Comparison of ENCODE assay signal across 9 cellular contexts in genomic region chr4:157217708-157218107, GRCh38. TPM values are rescaled to one million over a fixed set of nuclear protein-coding genes. Genes with fewer than 3 reads are reported as not detected.
A peak's percentile ranks its signal among the peaks of the same experiment; 100 is the strongest.
DNase-seq lines count a peak whose midpoint lies in the region; ATAC-seq and TF ChIP-seq lines count a peak whose summit lies in the region.
"Had no signal": no experiment of that assay in that cellular context is flagged by ENCODE, and none has a peak within 500 bp of the region (broad histone marks: within the 10 kb centered on the region; RNA-seq: fewer than 3 reads in every experiment).

No MANE protein-coding gene starts in this region.

- peak; percentile 58 for TF ChIP-seq CTCF in BJ (IDR thresholded peaks at IDR 0.05; ENCODE audit: insufficient read depth, low read depth, low read length)
- peak; percentile 32 to 55 (median 41) for TF ChIP-seq CTCF in adrenal gland (IDR thresholded peaks at IDR 0.05)

- DNase-seq in BJ (ENCODE audit: low read depth) (no peak), adrenal gland (no peak), left lobe of liver (ENCODE audit: low spot score) (no peak), MG63 (no peak)
- no peak for DNase-seq in stimulated activated CD8-positive, alpha-beta memory T cell treated with anti-CD3 and anti-CD28 coated beads, Interleukin-4, amount 100 ng/mL, for 48 hours
- no peak for DNase-seq in activated CD4-positive, alpha-beta T cell treated with anti-CD3 and anti-CD28 coated beads, Interleukin-2, amount 50 U/mL, for 48 hours
- DNase-seq: natural killer cell had no signal

- H3K4me3 ChIP-seq in BJ (ENCODE audit: low read depth, low read length) (no peak overlapping the region), adrenal gland (no peak overlapping the region), MG63 (no peak overlapping the region)

- no peak for TF ChIP-seq POLR2A in adrenal gland (IDR thresholded peaks at IDR 0.05)

- 19 to 24% (median 21%) methylated on average over 3 of the region's 3 CpGs for WGBS in adrenal gland, 4 donors

- H3K36me3 ChIP-seq in BJ (ENCODE audit: control insufficient read depth, insufficient read depth, low read length): no peaks in the 10 kb centered on the region
- no peaks in the 10 kb centered on the region for H3K36me3 ChIP-seq in adrenal gland (replicated peaks in 1 of 2)
- no peaks in the 10 kb centered on the region for H3K36me3 ChIP-seq in MG63

- POLR2A ChIA-PET in BJ (lab: Charles Lee): no interaction called here

- H3K27ac ChIP-seq in adrenal gland: no peak overlapping the region

- intact Hi-C loops in adrenal gland (cut with DNase I): no loop called here

- H3K27me3 ChIP-seq in BJ (ENCODE audit: control insufficient read depth, insufficient read depth, low read length): peaks cover 25% of the 10 kb centered on the region
- peaks cover 25% of the 10 kb centered on the region for H3K27me3 ChIP-seq in adrenal gland
- H3K27me3 ChIP-seq in MG63: peaks cover 38% of the 10 kb centered on the region

- H3K4me1 ChIP-seq in adrenal gland (replicated peaks in 1 of 2): peaks cover 0 to 9% of the 10 kb centered on the region in 2 donors

- peak; percentile 54 for ATAC-seq in HG02938 (IDR thresholded peaks at IDR 0.05; ENCODE audit: unreplicated experiment)
- peak; percentile 53 for ATAC-seq in left lobe of liver
- no peak for ATAC-seq in HG02588 (IDR thresholded peaks at IDR 0.05; ENCODE audit: unreplicated experiment)
- ATAC-seq: natural killer cell had no signal

- H3K9me3 ChIP-seq in adrenal gland (replicated peaks in 1 of 3) (no peaks in the 10 kb centered on the region), MG63 (no peaks in the 10 kb centered on the region)

- CTCF ChIA-PET in BJ (lab: Yijun Ruan, JAX): interaction anchor here (0.5 to 1.9 kb wide), 2 partner anchors 8 to 763 kb away, joined by 4 to 5 read pairs; no protein-coding TSS in a partner anchor

RNA-seq across cellular contexts. Expression of gene GRIA2, which starts 2.8 kb away (rescaled TPM):
- polyA plus RNA-seq in BJ (2011; rRNA removed) (not detected in 2 replicates), adrenal gland (1 to 10 TPM; 1.2 to 9.5 (median 3.9) TPM)
- not detected in 2 replicates for polyA minus RNA-seq in BJ (2011; rRNA and poly(A)+ RNA removed)
- total RNA-seq in adrenal gland (10 to 100 TPM in 1 of 8 donors, 1 to 10 TPM in 3, under 1 TPM in 2, not detected in 2; 0.18 to 13.5 (median 2.5) TPM), left lobe of liver (not detected)
- total RNA-seq in MG63 (2014; rRNA removed; shearing (Covaris generic); ENCODE audit: low replicate concordance): not detected in 2 replicates
- total RNA-seq: natural killer cell had no signal
